9 cellular contexts compared by ENCODE assay signal in the genomic region with DNA sequence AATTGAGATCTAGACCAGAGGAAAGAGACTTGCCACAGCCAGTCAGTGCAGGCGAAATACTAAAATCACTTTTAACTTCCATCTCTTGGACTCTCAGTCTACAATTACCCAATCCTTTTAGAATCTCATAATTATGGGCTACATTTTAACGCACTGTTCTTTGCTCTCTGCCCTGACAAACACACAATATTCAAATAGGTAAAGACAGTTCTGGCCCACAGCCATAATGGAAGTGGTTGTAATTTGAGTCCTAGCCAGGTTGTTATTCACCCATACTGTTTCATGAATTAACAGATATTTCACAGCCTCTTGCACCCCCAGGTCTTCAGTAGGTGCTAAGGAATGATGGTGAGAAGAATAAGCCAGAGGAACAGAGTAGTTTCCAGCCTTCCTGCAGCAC. TPM values are rescaled to one million over a fixed set of nuclear protein-coding genes. Genes with fewer than 3 reads are reported as not detected.
DNase-seq lines count a peak whose midpoint lies in the region; ATAC-seq and TF ChIP-seq lines count a peak whose summit lies in the region.
"Had no signal": no experiment of that assay in that cellular context is flagged by ENCODE, and none has a peak within 500 bp of the region (broad histone marks: within the 10 kb centered on the region; RNA-seq: fewer than 3 reads in every experiment).

No MANE protein-coding gene starts in this region.

- H3K4me1 Mint-ChIP-seq in brain = peaks cover 17% of the 10 kb centered on the region

- no peak for ATAC-seq in HG02571 (IDR thresholded peaks at IDR 0.05; ENCODE audit: unreplicated experiment)

- no peaks in the 10 kb centered on the region for H3K36me3 Mint-ChIP-seq in brain

- peak overlapping the region; percentile 82 to 88 (median 84) for H3K4me3 Mint-ChIP-seq in brain

- H3K27ac Mint-ChIP-seq in brain = no peak overlapping the region

- no peak for TF ChIP-seq CTCF in brain (conservative IDR thresholded peaks at IDR 0.05)
- TF ChIP-seq CTCF in retinal pigment epithelial cell (conservative IDR thresholded peaks at IDR 0.05; ENCODE audit: low read depth, low read length) = no peak
- no peak for TF ChIP-seq CTCF in GM13977 (IDR thresholded peaks at IDR 0.05; ENCODE audit: extremely low read depth, insufficient read depth, missing control alignments)

- H3K9me3 Mint-ChIP-seq in brain = peaks cover 0 to 7% (median 3%) of the 10 kb centered on the region in 5 experiments

- peaks cover 25% of the 10 kb centered on the region for H3K27me3 Mint-ChIP-seq in brain

- H3K4me3 ChIP-seq in retinal pigment epithelial cell (ENCODE audit: low read length) = no peak overlapping the region

- DNase-seq in DMS53 (lab: John Stamatoyannopoulos, UW) (peak; percentile 42), DMS53 treated with DMSO at 0.1 percent for 48 hours (lab: John Stamatoyannopoulos, UW; ENCODE audit: unreplicated experiment) (no peak), NCI-H128 (lab: John Stamatoyannopoulos, UW; ENCODE audit: unreplicated experiment) (peak; percentile 60), retinal pigment epithelial cell (ENCODE audit: low read depth) (peak; percentile 12), GM13977 (ENCODE audit: low spot score) (no peak), T-helper 1 cell (no peak)

- in situ Hi-C loops in GM13977 (cut with MboI; ENCODE audit: low pct_unique_long_range_greater_than_20kb, low sequenced_read_pairs, unreplicated experiment) = loop anchor here (25.0 kb wide), 1 partner anchor 601 kb away; no protein-coding TSS in a partner anchor

RNA-seq across cellular contexts. Expression of a gene that starts 0.8 kb away (rescaled TPM):
- not detected for polyA plus RNA-seq in brain (ENCODE audit: insufficient read depth, low read depth, low replicate concordance)
- polyA plus RNA-seq: heart left ventricle had no signal

RNA-seq across cellular contexts. Expression of a gene that starts 19.3 kb away (rescaled TPM):
- polyA plus RNA-seq in brain (ENCODE audit: insufficient read depth, low read depth, low replicate concordance) = 5.4 TPM

RNA-seq across cellular contexts. Expression of a gene that starts 19.4 kb away (rescaled TPM):
- 8.6 TPM for polyA plus RNA-seq in brain (ENCODE audit: insufficient read depth, low read depth, low replicate concordance)

RNA-seq across cellular contexts. Expression of a gene that starts 30.6 kb away (rescaled TPM):
- 0.76 TPM for polyA plus RNA-seq in brain (ENCODE audit: insufficient read depth, low read depth, low replicate concordance)

RNA-seq across cellular contexts. Expression of a gene that starts 54.1 kb away (rescaled TPM):
- polyA plus RNA-seq in brain (ENCODE audit: insufficient read depth, low read depth, low replicate concordance) = 0.44 TPM

Comparison
In these comparisons a context has a peak if more than half of its experiments do, and no peak if none do; other contexts are left out.
1. DNase-seq: peak in DMS53 (single experiment), NCI-H128 (single experiment) and retinal pigment epithelial cell (single experiment); none in DMS53 treated with DMSO at 0.1 percent for 48 hours (single experiment), GM13977 (single experiment) and T-helper 1 cell (0 of 5).